19 cellular contexts compared by ENCODE assay signal in genomic region chr6:146200136-146200708, GRCh38.
DNase-seq lines count a peak whose midpoint lies in the region; ATAC-seq, FAIRE-seq and TF ChIP-seq lines count a peak whose summit lies in the region.
"Had no signal": no experiment of that assay in that cellular context is flagged by ENCODE, and none has a peak within 500 bp of the region (broad histone marks: within the 10 kb centered on the region; RNA-seq: fewer than 3 reads in every experiment).

No MANE protein-coding gene starts in this region.

- no peak overlapping the region for H3K4me3 ChIP-seq in brain microvascular endothelial cell (ENCODE audit: low read depth, low read length)
- H3K4me3 ChIP-seq: right atrium auricular region had no signal

- DNase-seq in GM04504 (ENCODE audit: low read depth) (peak; percentile 3), NCI-H345 (lab: John Stamatoyannopoulos, UW) (peak; percentile 5), brain microvascular endothelial cell (peak; percentile 3), middle frontal gyrus (ENCODE audit: extremely low spot score, low spot score) (peak; percentile 52), retina (no peak), H54 (ENCODE audit: insufficient read length, low spot score) (no peak)
- DNase-seq in activated CD8-positive, alpha-beta memory T cell treated with anti-CD3 and anti-CD28 coated beads, Interleukin-2, amount 50 U/mL, for 4 hours = no peak
- DNase-seq: activated CD4-positive, alpha-beta T cell treated with anti-CD3 and anti-CD28 coated beads, Interleukin-2, amount 50 U/mL, for 1 hour; BE2C; DMS79; NCI-H226; stimulated activated CD4-positive, alpha-beta T cell treated with anti-CD3 and anti-CD28 coated beads, Interleukin-1b, Interleukin-23, amount 100 ng/mL, for 48 hours had no signal

- TF ChIP-seq POLR2A in H54 (IDR thresholded peaks at IDR 0.05; ENCODE audit: low read depth, low read length) = no peak

- no peaks in the 10 kb centered on the region for H3K27me3 ChIP-seq in brain microvascular endothelial cell (replicated peaks)
- H3K27me3 ChIP-seq: BE2C, right atrium auricular region had no signal

- in situ Hi-C loops in brain microvascular endothelial cell (cut with HindIII; ENCODE audit: low pct_ligation_motif_present, low sequenced_read_pairs) = no loop called here

- no peak for ATAC-seq in HG03354 (IDR thresholded peaks at IDR 0.05; ENCODE audit: poor library complexity, severe bottlenecking, unreplicated experiment)
- ATAC-seq: activated naive CD4-positive, alpha-beta T cell treated with anti-CD3 and anti-CD28 coated beads, Interleukin-2, amount 50 U/mL, for 72 hours; natural killer cell treated with Interleukin-12 subunit alpha and Interleukin-12 subunit beta and Interleukin-15 and Interleukin-18, amount 100 ng/mL, for 72 hours had no signal

- TF ChIP-seq CTCF in brain microvascular endothelial cell (IDR thresholded peaks at IDR 0.05; ENCODE audit: low read depth, low read length, missing control alignments) = no peak

- no peak overlapping the region for H3K27ac ChIP-seq in brain microvascular endothelial cell
- H3K27ac ChIP-seq: right atrium auricular region had no signal

- H3K36me3 ChIP-seq in brain microvascular endothelial cell (replicated peaks) = no peaks in the 10 kb centered on the region
- H3K36me3 ChIP-seq: BE2C, right atrium auricular region had no signal

- no peak for FAIRE-seq in H54 (lab: Jason Lieb, UNC)
- FAIRE-seq: endometrium, H1, TTC549 had no signal

Comparison
In these comparisons a context has a peak if more than half of its experiments do, and no peak if none do; other contexts are left out.
1. DNase-seq: peak in GM04504 (single experiment), NCI-H345 (single experiment), brain microvascular endothelial cell (single experiment) and middle frontal gyrus (single experiment); none in retina (single experiment), activated CD8-positive, alpha-beta memory T cell treated with anti-CD3 and anti-CD28 coated beads, Interleukin-2, amount 50 U/mL, for 4 hours (single experiment) and H54 (single experiment).